Comparison of ENCODE assay signal across 12 cellular contexts in genomic region chr2:188983427-188984101, GRCh38. TPM values are rescaled to one million over a fixed set of nuclear protein-coding genes. Genes with fewer than 3 reads are reported as not detected.
DNase-seq lines count a peak whose midpoint lies in the region; ATAC-seq, FAIRE-seq and TF ChIP-seq lines count a peak whose summit lies in the region.
"Had no signal": no experiment of that assay in that cellular context is flagged by ENCODE, and none has a peak within 500 bp of the region (broad histone marks: within the 10 kb centered on the region; RNA-seq: fewer than 3 reads in every experiment).

No MANE protein-coding gene starts in this region.

- H3K9me3 Mint-ChIP-seq in naive thymus-derived CD8-positive, alpha-beta T cell = no peaks in the 10 kb centered on the region
- H3K9me3 Mint-ChIP-seq in activated CD4-positive, alpha-beta T cell treated with anti-CD3 and anti-CD28 coated beads, Interleukin-2, amount 10 ng/mL, durations not matched to agents 7 days and 5 days = no peaks in the 10 kb centered on the region
- H3K9me3 Mint-ChIP-seq: T-helper 1 cell treated with Interleukin-12 subunit alpha and Interleukin-12 subunit beta and Interleukin-4 antibody, amounts not matched to agents 30 μg/mL and 1 μg/mL, for 36 hours had no signal

- POLR2A ChIA-PET in naive thymus-derived CD8-positive, alpha-beta T cell (lab: Charles Lee) = no interaction called here
- POLR2A ChIA-PET in activated CD4-positive, alpha-beta T cell treated with anti-CD3 and anti-CD28 coated beads, Interleukin-2, amount 10 ng/mL, durations not matched to agents 7 days and 5 days (lab: Charles Lee) = no interaction called here

- peak overlapping the region; percentile 99 for H3K4me3 ChIP-seq in fibroblast of villous mesenchyme (ENCODE audit: low read depth, low read length)
- peak overlapping the region; percentile 11 for H3K4me3 ChIP-seq in skeletal muscle satellite cell (ENCODE audit: low read length)

- no peaks in the 10 kb centered on the region for H3K27me3 ChIP-seq in skeletal muscle satellite cell (ENCODE audit: control insufficient read depth, insufficient read depth, low read length)

- H3K9ac ChIP-seq in skeletal muscle satellite cell (ENCODE audit: low read depth, low read length) = peak overlapping the region; percentile 79

- no peak overlapping the region for H3K27ac Mint-ChIP-seq in naive thymus-derived CD8-positive, alpha-beta T cell
- no peak overlapping the region for H3K27ac Mint-ChIP-seq in activated CD4-positive, alpha-beta T cell treated with anti-CD3 and anti-CD28 coated beads, Interleukin-2, amount 10 ng/mL, durations not matched to agents 7 days and 5 days
- H3K27ac Mint-ChIP-seq: T-helper 1 cell treated with Interleukin-12 subunit alpha and Interleukin-12 subunit beta and Interleukin-4 antibody, amounts not matched to agents 30 μg/mL and 1 μg/mL, for 36 hours had no signal

- peaks cover 0 to 3% (median 0%) of the 10 kb centered on the region in 5 donors for H3K27me3 Mint-ChIP-seq in naive thymus-derived CD8-positive, alpha-beta T cell
- H3K27me3 Mint-ChIP-seq in activated CD4-positive, alpha-beta T cell treated with anti-CD3 and anti-CD28 coated beads, Interleukin-2, amount 10 ng/mL, durations not matched to agents 7 days and 5 days = peaks cover 3% of the 10 kb centered on the region

- peak; percentile 57 for TF ChIP-seq CTCF in fibroblast of villous mesenchyme (IDR thresholded peaks at IDR 0.05; ENCODE audit: insufficient read depth, low read depth, low read length)

- ATAC-seq in naive thymus-derived CD8-positive, alpha-beta T cell = no peak
- ATAC-seq in HG03354 (IDR thresholded peaks at IDR 0.05; ENCODE audit: poor library complexity, severe bottlenecking, unreplicated experiment) = no peak
- ATAC-seq: left colon had no signal

- H3K9me3 ChIP-seq in skeletal muscle satellite cell (replicated peaks; ENCODE audit: low read length) = no peaks in the 10 kb centered on the region

- peaks cover 54% of the 10 kb centered on the region for H3K4me1 ChIP-seq in skeletal muscle satellite cell (ENCODE audit: control insufficient read depth, insufficient read depth, low read length)

- no peak for DNase-seq in GM19239 (ENCODE audit: insufficient read length, low spot score)
- DNase-seq in RPMI8226 = peak; percentile 22
- peak; percentile 66 for DNase-seq in fibroblast of villous mesenchyme (ENCODE audit: low read depth)
- DNase-seq in naive thymus-derived CD8-positive, alpha-beta T cell = no peak
- no peak for DNase-seq in activated CD4-positive, alpha-beta T cell treated with anti-CD3 and anti-CD28 coated beads, Interleukin-2, amount 10 ng/mL, durations not matched to agents 7 days and 5 days
- DNase-seq in NCI-H1105 (lab: John Stamatoyannopoulos, UW) = no peak
- DNase-seq: activated naive CD4-positive, alpha-beta T cell treated with anti-CD3 and anti-CD28 coated beads, Interleukin-2, amount 50 U/mL, for 16 hours; left colon had no signal

- peaks cover 37% of the 10 kb centered on the region for H3K36me3 ChIP-seq in skeletal muscle satellite cell (ENCODE audit: insufficient read depth, low read length)

- H3K4me2 ChIP-seq in skeletal muscle satellite cell (ENCODE audit: low read length) = peak overlapping the region; percentile 56

- no peaks in the 10 kb centered on the region for H3K4me1 Mint-ChIP-seq in naive thymus-derived CD8-positive, alpha-beta T cell
- H3K4me1 Mint-ChIP-seq in activated CD4-positive, alpha-beta T cell treated with anti-CD3 and anti-CD28 coated beads, Interleukin-2, amount 10 ng/mL, durations not matched to agents 7 days and 5 days = peaks cover 3% of the 10 kb centered on the region

- CTCF ChIA-PET in activated CD4-positive, alpha-beta T cell treated with anti-CD3 and anti-CD28 coated beads, Interleukin-2, amount 10 ng/mL, durations not matched to agents 7 days and 5 days (lab: Charles Lee) = no interaction called here

- peak; percentile 60 for FAIRE-seq in GM19239 (lab: Jason Lieb, UNC)

- H3K36me3 Mint-ChIP-seq in naive thymus-derived CD8-positive, alpha-beta T cell = no peaks in the 10 kb centered on the region
- no peaks in the 10 kb centered on the region for H3K36me3 Mint-ChIP-seq in activated CD4-positive, alpha-beta T cell treated with anti-CD3 and anti-CD28 coated beads, Interleukin-2, amount 10 ng/mL, durations not matched to agents 7 days and 5 days (ENCODE audit: low read depth)

- H3K4me3 Mint-ChIP-seq in naive thymus-derived CD8-positive, alpha-beta T cell = no peak overlapping the region
- no peak overlapping the region for H3K4me3 Mint-ChIP-seq in activated CD4-positive, alpha-beta T cell treated with anti-CD3 and anti-CD28 coated beads, Interleukin-2, amount 10 ng/mL, durations not matched to agents 7 days and 5 days
- H3K4me3 Mint-ChIP-seq: T-helper 1 cell treated with Interleukin-12 subunit alpha and Interleukin-12 subunit beta and Interleukin-4 antibody, amounts not matched to agents 30 μg/mL and 1 μg/mL, for 36 hours had no signal

RNA-seq across cellular contexts. Expression of gene COL3A1, which starts 9.4 kb away (rescaled TPM):
- total RNA-seq in fibroblast of villous mesenchyme = 3,024 and 3,294 TPM in 2 replicates
- total RNA-seq in skeletal muscle satellite cell (2012; rRNA removed) = 609 and 867 TPM in 2 replicates
- not detected for total RNA-seq in naive thymus-derived CD8-positive, alpha-beta T cell
- not detected for polyA plus RNA-seq in naive thymus-derived CD8-positive, alpha-beta T cell
- not detected for total RNA-seq in activated CD4-positive, alpha-beta T cell treated with anti-CD3 and anti-CD28 coated beads, Interleukin-2, amount 10 ng/mL, durations not matched to agents 7 days and 5 days
- total RNA-seq: HT1080 had no signal

Comparison
In these comparisons a context has a peak if more than half of its experiments do, and no peak if none do; other contexts are left out.
1. DNase-seq: peak in RPMI8226 (single experiment) and fibroblast of villous mesenchyme (single experiment); none in GM19239 (single experiment), naive thymus-derived CD8-positive, alpha-beta T cell (0 of 10), activated CD4-positive, alpha-beta T cell treated with anti-CD3 and anti-CD28 coated beads, Interleukin-2, amount 10 ng/mL, durations not matched to agents 7 days and 5 days (single experiment) and NCI-H1105 (single experiment).
2. RNA of gene COL3A1, which starts 9.4 kb away (total RNA-seq): 3,024 to 3,294 TPM in fibroblast of villous mesenchyme; not detected in naive thymus-derived CD8-positive, alpha-beta T cell and not detected in activated CD4-positive, alpha-beta T cell treated with anti-CD3 and anti-CD28 coated beads, Interleukin-2, amount 10 ng/mL, durations not matched to agents 7 days and 5 days; every median in the first group is over 1,000 times any median in the second.